15 cellular contexts compared by ENCODE assay signal in the genomic region with DNA sequence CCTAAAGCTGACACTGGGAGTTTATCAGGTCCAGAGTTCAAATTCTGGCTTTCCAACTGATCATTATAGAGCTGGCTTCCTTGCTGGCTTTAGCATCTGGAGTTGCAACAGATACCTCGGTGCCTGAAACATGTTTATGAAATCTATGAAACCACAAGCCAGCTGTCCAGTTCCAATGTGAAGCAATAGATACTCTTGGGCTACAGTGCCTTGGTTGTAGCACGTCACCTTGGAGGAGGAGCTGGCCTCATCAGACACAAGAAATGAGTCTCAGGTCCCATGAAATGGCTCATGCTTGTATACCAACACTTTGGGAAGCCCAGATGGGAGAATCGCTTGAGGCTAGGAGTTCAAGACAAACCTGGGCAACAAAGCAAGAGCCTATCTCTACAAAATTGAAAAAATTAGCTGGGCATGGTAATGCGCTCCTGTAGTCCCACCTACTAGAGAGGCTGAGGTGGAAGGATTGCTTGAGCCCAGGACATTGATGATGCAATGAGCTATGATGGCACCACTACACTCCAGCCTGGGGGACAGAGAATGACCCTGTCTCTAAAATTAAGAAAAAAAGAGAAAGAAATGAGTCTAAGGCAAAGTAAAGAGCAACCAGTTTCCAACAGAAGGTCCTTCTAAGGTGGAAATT.
DNase-seq lines count a peak whose midpoint lies in the region; ATAC-seq and TF ChIP-seq lines count a peak whose summit lies in the region.
"Had no signal": no experiment of that assay in that cellular context is flagged by ENCODE, and none has a peak within 500 bp of the region (broad histone marks: within the 10 kb centered on the region; RNA-seq: fewer than 3 reads in every experiment).

No MANE protein-coding gene starts in this region.

- TF ChIP-seq CTCF in tibial artery (IDR thresholded peaks at IDR 0.05), result no peak

- DNase-seq in DMS 273 (lab: John Stamatoyannopoulos, UW; ENCODE audit: unreplicated experiment) (peak; percentile 58), DMS 273 treated with DMSO at 0.1 percent for 48 hours (lab: John Stamatoyannopoulos, UW) (no peak), SKM-1 treated with dmso at 0.1 percent for 144 hours (lab: John Stamatoyannopoulos, UW; ENCODE audit: unreplicated experiment) (peak; percentile 98), left ventricle myocardium superior (peak; percentile 44), tibial artery (peak; percentile 75 to 81), NCI-H1436 (lab: John Stamatoyannopoulos, UW) (no peak)
- no peak for DNase-seq in activated T-cell treated with anti-CD3 and anti-CD28 coated beads, Interleukin-2, amount 50 U/mL, for 72 hours
- DNase-seq in activated CD4-positive, alpha-beta T cell treated with anti-CD3 and anti-CD28 coated beads, Interleukin-2, amount 50 U/mL, for 1 hour, result no peak
- DNase-seq: activated CD4-positive, alpha-beta T cell treated with anti-CD3 and anti-CD28 coated beads, Interleukin-2, amount 50 U/mL, for 48 hours; colonic mucosa; heart right ventricle; NCI-H1417; T-helper 2 cell had no signal

- no peak overlapping the region for H3K4me3 Mint-ChIP-seq in activated T-cell treated with anti-CD3 and anti-CD28 coated beads, Interleukin-2, amount 50 U/mL, for 72 hours

- peaks cover 0 to 39% (median 15%) of the 10 kb centered on the region in 4 donors for H3K4me1 ChIP-seq in tibial artery
- H3K4me1 ChIP-seq: colonic mucosa, prostate gland had no signal

- H3K4me1 Mint-ChIP-seq in activated T-cell treated with anti-CD3 and anti-CD28 coated beads, Interleukin-2, amount 50 U/mL, for 72 hours (ENCODE audit: low read depth), result peaks cover 26% of the 10 kb centered on the region

- no peak overlapping the region for H3K4me3 ChIP-seq in tibial artery
- H3K4me3 ChIP-seq: colonic mucosa, heart right ventricle, prostate gland had no signal

- no peaks in the 10 kb centered on the region for H3K9me3 ChIP-seq in tibial artery
- H3K9me3 ChIP-seq: colonic mucosa, heart right ventricle, prostate gland had no signal

- peaks cover 27% of the 10 kb centered on the region for H3K27me3 Mint-ChIP-seq in activated T-cell treated with anti-CD3 and anti-CD28 coated beads, Interleukin-2, amount 50 U/mL, for 72 hours (ENCODE audit: low read depth)

- no peaks in the 10 kb centered on the region for H3K36me3 ChIP-seq in tibial artery
- H3K36me3 ChIP-seq: colonic mucosa, heart right ventricle, prostate gland had no signal

- no peak overlapping the region for H3K27ac ChIP-seq in tibial artery
- H3K27ac ChIP-seq: 22Rv1, colonic mucosa, prostate gland had no signal

- H3K9me3 Mint-ChIP-seq in activated T-cell treated with anti-CD3 and anti-CD28 coated beads, Interleukin-2, amount 50 U/mL, for 72 hours, result peaks cover 0 to 3% of the 10 kb centered on the region in 2 donors

- ATAC-seq in left ventricle myocardium superior, result peak; percentile 73
- no peak for ATAC-seq in activated T-cell treated with anti-CD3 and anti-CD28 coated beads, Interleukin-2, amount 50 U/mL, for 72 hours (replicated peaks in 1 of 2)

- H3K36me3 Mint-ChIP-seq in activated T-cell treated with anti-CD3 and anti-CD28 coated beads, Interleukin-2, amount 50 U/mL, for 72 hours (ENCODE audit: insufficient read depth in 2 of 2), result no peaks in the 10 kb centered on the region

- H3K27ac Mint-ChIP-seq in activated T-cell treated with anti-CD3 and anti-CD28 coated beads, Interleukin-2, amount 50 U/mL, for 72 hours, result no peak overlapping the region

- no peaks in the 10 kb centered on the region for H3K27me3 ChIP-seq in tibial artery
- H3K27me3 ChIP-seq: colonic mucosa, heart right ventricle had no signal

- intact Hi-C loops in left ventricle myocardium superior (cut with micrococcal nuclease) (no loop called here), tibial artery (cut with DNase I; ENCODE audit: low total_unique reads) (no loop called here)

Comparison
In these comparisons a context has a peak if more than half of its experiments do, and no peak if none do; other contexts are left out.
1. DNase-seq: peak in DMS 273 (single experiment), SKM-1 treated with dmso at 0.1 percent for 144 hours (single experiment), left ventricle myocardium superior (single experiment) and tibial artery (2 of 2); none in DMS 273 treated with DMSO at 0.1 percent for 48 hours (single experiment), NCI-H1436 (single experiment), activated T-cell treated with anti-CD3 and anti-CD28 coated beads, Interleukin-2, amount 50 U/mL, for 72 hours (0 of 2) and activated CD4-positive, alpha-beta T cell treated with anti-CD3 and anti-CD28 coated beads, Interleukin-2, amount 50 U/mL, for 1 hour (single experiment).